20 cellular contexts compared by ENCODE assay signal in genomic region chr17:27783951-27784350, GRCh38. TPM values are rescaled to one million over a fixed set of nuclear protein-coding genes. Genes with fewer than 3 reads are reported as not detected.
DNase-seq lines count a peak whose midpoint lies in the region; ATAC-seq, FAIRE-seq and TF ChIP-seq lines count a peak whose summit lies in the region.
"Had no signal": no experiment of that assay in that cellular context is flagged by ENCODE, and none has a peak within 500 bp of the region (broad histone marks: within the 10 kb centered on the region; RNA-seq: fewer than 3 reads in every experiment).

No MANE protein-coding gene starts in this region.

- H3K9me3 Mint-ChIP-seq in chondrocyte (ENCODE audit: low read depth) (no peaks in the 10 kb centered on the region), neural crest cell (no peaks in the 10 kb centered on the region)
- H3K9me3 Mint-ChIP-seq: CD4-positive, alpha-beta memory T cell had no signal

- WGBS in A549 (ENCODE audit: missing lambda C conversion rate): 61% methylated on average over 3 of the region's 3 CpGs

- H3K27me3 Mint-ChIP-seq in chondrocyte (ENCODE audit: low read depth) (peaks cover 17% of the 10 kb centered on the region), neural crest cell (ENCODE audit: low read depth) (peaks cover 5% of the 10 kb centered on the region)

- no peak for TF ChIP-seq POLR2A in A549 (IDR thresholded peaks at IDR 0.05; ENCODE audit: low read length)

- CTCF ChIA-PET in A549 (lab: Yijun Ruan, JAX): interaction anchor here (0.5 to 9.2 kb wide), 6 partner anchors 21 to 757 kb away, joined by 3 to 57 read pairs (median 12); partner anchors contain the start of gene LYRM9

- peaks cover 2% of the 10 kb centered on the region for H3K36me3 Mint-ChIP-seq in chondrocyte (ENCODE audit: low read depth)
- no peaks in the 10 kb centered on the region for H3K36me3 Mint-ChIP-seq in neural crest cell (ENCODE audit: low read depth)
- H3K36me3 Mint-ChIP-seq: CD4-positive, alpha-beta memory T cell had no signal

- H3K9me3 ChIP-seq in A549: no peaks in the 10 kb centered on the region

- POLR2A ChIA-PET in A549 (lab: Yijun Ruan, JAX): no interaction called here

- H3K4me1 ChIP-seq in A549: no peaks in the 10 kb centered on the region

- H3K27ac ChIP-seq in A549: no peak overlapping the region
- H3K27ac ChIP-seq: 22Rv1, C4-2B, GM23248, KMS-11 had no signal

- peak overlapping the region; percentile 0 for H3K27ac Mint-ChIP-seq in chondrocyte (ENCODE audit: unreplicated experiment)
- H3K27ac Mint-ChIP-seq in neural crest cell (ENCODE audit: unreplicated experiment): peak overlapping the region; percentile 84
- H3K27ac Mint-ChIP-seq: CD4-positive, alpha-beta memory T cell had no signal

- H3K4me3 ChIP-seq in A549: no peak overlapping the region
- H3K4me3 ChIP-seq: GM23248 had no signal

- H3K4me2 ChIP-seq in A549: no peak overlapping the region
- H3K4me2 ChIP-seq: KMS-11 had no signal

- no peak for TF ChIP-seq RAD21 in A549 (conservative IDR thresholded peaks at IDR 0.05 in 1 of 2, IDR thresholded peaks at IDR 0.05 in 1 of 2)

- ATAC-seq in A549: no peak
- ATAC-seq in HG03097 (IDR thresholded peaks at IDR 0.05; ENCODE audit: low FRiP score, unreplicated experiment): no peak
- ATAC-seq: HCT116, HepG2 had no signal

- no peak for TF ChIP-seq EP300 in A549 (IDR thresholded peaks at IDR 0.05)

- H3K4me1 Mint-ChIP-seq in chondrocyte (ENCODE audit: low read depth): peaks cover 12% of the 10 kb centered on the region
- H3K4me1 Mint-ChIP-seq in neural crest cell: no peaks in the 10 kb centered on the region
- H3K4me1 Mint-ChIP-seq: CD4-positive, alpha-beta memory T cell had no signal

- H3K4me3 Mint-ChIP-seq in chondrocyte (ENCODE audit: unreplicated experiment): no peak overlapping the region
- no peak overlapping the region for H3K4me3 Mint-ChIP-seq in neural crest cell
- H3K4me3 Mint-ChIP-seq: CD4-positive, alpha-beta memory T cell had no signal

- DNase-seq in A549 (ENCODE audit: low read depth in 1 of 2, low spot score in 1 of 2): no peak
- DNase-seq in RPMI7951 (ENCODE audit: low read depth): peak; percentile 30
- no peak for DNase-seq in chondrocyte (ENCODE audit: low spot score)
- no peak for DNase-seq in neural crest cell (ENCODE audit: low read depth, low spot score)
- no peak for DNase-seq in stimulated activated naive CD4-positive, alpha-beta T cell (lab: John Stamatoyannopoulos, UW)
- no peak for DNase-seq in activated CD4-positive, alpha-beta T cell treated with anti-CD3 and anti-CD28 coated beads, Interleukin-2, amount 50 U/mL, for 4 hours
- no peak for DNase-seq in COLO829 (ENCODE audit: low spot score)
- DNase-seq: CD4-positive, alpha-beta memory T cell; COR-L47; DND-41; GDM1; GM23248 had no signal

- FAIRE-seq in A549 (lab: Jason Lieb, UNC): peak; percentile 46
- FAIRE-seq: H54, HepG2, HTR-8/SVneo had no signal

- no peak for TF ChIP-seq CTCF in A549 (IDR thresholded peaks at IDR 0.05)
- no peak for TF ChIP-seq CTCF in chondrocyte (IDR thresholded peaks at IDR 0.05)
- TF ChIP-seq CTCF in neural crest cell (conservative IDR thresholded peaks at IDR 0.05): no peak

TF ChIP-seq in A549, 52 proteins besides CTCF, POLR2A, EP300 and RAD21:
- no peak for TF ChIP-seq MYC (IDR thresholded peaks at IDR 0.05; ENCODE audit: borderline replicate concordance, low read length)
- no peak for TF ChIP-seq FOSB (CRISPR knock-in tag; IDR thresholded peaks at IDR 0.05)

RNA-seq across cellular contexts. Expression of gene NOS2, which starts 16.4 kb away (rescaled TPM):
- polyA plus RNA-seq in A549 (2011; rRNA removed) (0.08 and 0.09 TPM in 2 replicates), A549 (2017; fragmentation: RNase III; extraction: RNeasy Plus Mini Kit Qiagen cat#74134 plus additional on column Dnase treatment) (0.13 to 0.18 TPM (median 0.17 TPM) in 3 replicates)
- 0.23 and 0.24 TPM in 2 replicates for polyA plus RNA-seq in A549 (2012; cell fraction: cytosol; rRNA removed)
- polyA plus RNA-seq in A549 (2012; cell fraction: nucleus; rRNA removed): 0.21 and 0.37 TPM in 2 replicates
- 0.10 and 0.12 TPM in 2 replicates for polyA minus RNA-seq in A549 (2011; rRNA and poly(A)+ RNA removed)
- 18.7 and 18.9 TPM in 2 replicates for total RNA-seq in RPMI7951 (2014; rRNA removed; shearing (Covaris generic))
- total RNA-seq in chondrocyte (not detected in 3 replicates), neural crest cell (0.66 and 0.91 TPM in 2 replicates)
- total RNA-seq: GM23248 had no signal
- polyA plus RNA-seq: GM23248, HepG2 had no signal

Comparison
In these comparisons a context has a peak if more than half of its experiments do, and no peak if none do; other contexts are left out.
1. RNA of gene NOS2, which starts 16.4 kb away (total RNA-seq): 18.7 to 18.9 TPM in RPMI7951; 0.66 to 0.91 TPM in neural crest cell and not detected in chondrocyte; every median in the first group is over 10 times any median in the second.